8 cellular contexts compared by ENCODE assay signal in the genomic region with DNA sequence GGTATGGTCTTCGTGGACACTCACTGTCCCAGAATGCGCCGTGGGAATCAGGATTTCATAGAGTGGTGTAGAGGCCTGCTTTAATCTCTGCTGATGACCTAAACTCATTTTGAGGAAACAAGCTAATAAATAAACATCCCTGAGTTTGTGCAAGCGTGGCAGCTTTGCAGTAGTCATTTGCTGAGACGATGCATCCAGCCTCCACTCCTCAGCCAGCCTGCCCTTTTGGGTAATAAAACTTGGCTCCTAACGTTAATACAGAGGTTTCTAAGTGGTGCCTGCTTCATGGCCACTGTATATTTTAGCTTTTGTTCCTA. TPM values are rescaled to one million over a fixed set of nuclear protein-coding genes. Genes with fewer than 3 reads are reported as not detected.
DNase-seq lines count a peak whose midpoint lies in the region; TF ChIP-seq lines count a peak whose summit lies in the region.

No MANE protein-coding gene starts in this region.

- H3K4me1 Mint-ChIP-seq in nephron: peaks cover 28% of the 10 kb centered on the region

- TF ChIP-seq POLR2A in erythroblast (IDR thresholded peaks at IDR 0.05; ENCODE audit: low read length): no peak

- H3K27me3 Mint-ChIP-seq in nephron (ENCODE audit: low read depth): peaks cover 10% of the 10 kb centered on the region

- intact Hi-C loops in colonic mucosa (cut with DNase I): no loop called here

- peaks cover 20% of the 10 kb centered on the region for H3K36me3 Mint-ChIP-seq in nephron (ENCODE audit: low read depth)

- peak overlapping the region; percentile 86 to 88 (median 87) for H3K4me3 Mint-ChIP-seq in nephron

- H3K27me3 ChIP-seq in colonic mucosa: no peaks in the 10 kb centered on the region

- peak overlapping the region; percentile 87 for H3K4me3 ChIP-seq in colonic mucosa

- H3K9ac ChIP-seq in colonic mucosa (ENCODE audit: low read depth in 2 of 2, low read length in 2 of 2): peak overlapping the region; percentile 77 to 81

- H3K9me3 ChIP-seq in colonic mucosa: no peaks in the 10 kb centered on the region

- H3K27ac ChIP-seq in C4-2B (peak overlapping the region; percentile 95), colonic mucosa (peak overlapping the region; percentile 84)

- TF ChIP-seq CTCF in C4-2B (conservative IDR thresholded peaks at IDR 0.05) (no peak), colonic mucosa (IDR thresholded peaks at IDR 0.05) (no peak), nephron (IDR thresholded peaks at IDR 0.05; ENCODE audit: unreplicated experiment in 3 of 3) (no peak)

- no peaks in the 10 kb centered on the region for H3K36me3 ChIP-seq in colonic mucosa

- H3K4me1 ChIP-seq in colonic mucosa: peaks cover 9% of the 10 kb centered on the region

- H3K9me3 Mint-ChIP-seq in nephron: no peaks in the 10 kb centered on the region

- DNase-seq in M059J (ENCODE audit: low read depth) (peak; percentile 6), colonic mucosa (no peak), NCI-H510A treated with DMSO at 0.1 percent for 48 hours (lab: John Stamatoyannopoulos, UW) (no peak), NCI-H226 (no peak), erythroblast (lab: John Stamatoyannopoulos, UW) (no peak)
- DNase-seq in stimulated activated naive CD4-positive, alpha-beta T cell (lab: John Stamatoyannopoulos, UW): no peak

- H3K27ac Mint-ChIP-seq in nephron: peak overlapping the region in 2 of 3 experiments; percentile 37 to 50

RNA-seq across cellular contexts. Expression of gene DGKE, which starts 1.3 kb away (rescaled TPM):
- total RNA-seq in M059J (2014; rRNA removed; shearing (Covaris generic)): 0.25 and 0.81 TPM in 2 replicates
- total RNA-seq in colonic mucosa: 10 to 100 TPM in 1 of 2 donors, 1 to 10 TPM in 1; 7.8 to 10.5 TPM

RNA-seq across cellular contexts. Expression of gene C17orf67, which starts 1.5 kb away (rescaled TPM):
- 0.32 TPM in 1 of 2 replicates, not detected in the other for total RNA-seq in M059J (2014; rRNA removed; shearing (Covaris generic))
- total RNA-seq in colonic mucosa: 1 to 10 TPM; 1.4 to 1.7 TPM
